Comparison of ENCODE assay signal across 20 cellular contexts in genomic region chr3:22621205-22621809, GRCh38.
"Had no signal": no experiment of that assay in that cellular context is flagged by ENCODE, and none has a peak within 500 bp of the region (broad histone marks: within the 10 kb centered on the region; RNA-seq: fewer than 3 reads in every experiment).

No MANE protein-coding gene starts in this region.

- H3K27ac Mint-ChIP-seq: activated B cell treated with CpG ODN at 0.5 μM for 24 hours; activated CD8-positive, alpha-beta T cell treated with anti-CD3 and anti-CD28 coated beads, Interleukin-2, amount 10 ng/mL, durations not matched to agents 7 days and 5 days; activated naive CD4-positive, alpha-beta T cell treated with anti-CD3 and anti-CD28 coated beads, Interleukin-2, amount 10 ng/mL, durations not matched to agents 7 days and 5 days; progenitor cell of endocrine pancreas; T-helper 2 cell treated with Interferon-gamma antibody and Interleukin-4, amounts not matched to agents 5 μg/mL and 100 μg/mL, for 36 hours had no signal

- H3K36me3 Mint-ChIP-seq: activated naive CD4-positive, alpha-beta T cell treated with anti-CD3 and anti-CD28 coated beads, Interleukin-2, amount 10 ng/mL, durations not matched to agents 7 days and 5 days had no signal

- H3K4me1 Mint-ChIP-seq: activated B cell treated with CpG ODN at 0.5 μM for 24 hours; activated naive CD4-positive, alpha-beta T cell treated with anti-CD3 and anti-CD28 coated beads, Interleukin-2, amount 10 ng/mL, durations not matched to agents 7 days and 5 days; neural crest cell had no signal

- H3K27me3 Mint-ChIP-seq: activated B cell treated with CpG ODN at 0.5 μM for 24 hours; activated naive CD4-positive, alpha-beta T cell treated with anti-CD3 and anti-CD28 coated beads, Interleukin-2, amount 10 ng/mL, durations not matched to agents 7 days and 5 days had no signal

- ATAC-seq: activated CD8-positive, alpha-beta T cell treated with anti-CD3 and anti-CD28 coated beads, Interleukin-2, amount 10 ng/mL, durations not matched to agents 7 days and 5 days; left lung; stimulated activated naive CD8-positive, alpha-beta T cell treated with anti-CD3 and anti-CD28 coated beads, Interleukin-15, Interleukin-2, amounts not matched to agents 100 U/mL and 50 U/mL, for 24 hours had no signal

- H3K4me3 Mint-ChIP-seq: activated B cell treated with CpG ODN at 0.5 μM for 24 hours; activated CD8-positive, alpha-beta T cell treated with anti-CD3 and anti-CD28 coated beads, Interleukin-2, amount 10 ng/mL, durations not matched to agents 7 days and 5 days; activated naive CD4-positive, alpha-beta T cell treated with anti-CD3 and anti-CD28 coated beads, Interleukin-2, amount 10 ng/mL, durations not matched to agents 7 days and 5 days; neural crest cell; T-helper 2 cell treated with Interferon-gamma antibody and Interleukin-4, amounts not matched to agents 5 μg/mL and 100 μg/mL, for 36 hours had no signal

- DNase-seq: activated B cell treated with CpG ODN at 0.5 μM for 24 hours; activated CD4-positive, alpha-beta T cell treated with anti-CD3 and anti-CD28 coated beads for 4 hours; activated CD8-positive, alpha-beta memory T cell treated with anti-CD3 and anti-CD28 coated beads, Interleukin-2, amount 50 U/mL, for 4 hours; activated CD8-positive, alpha-beta T cell treated with anti-CD3 and anti-CD28 coated beads, Interleukin-2, amount 10 ng/mL, durations not matched to agents 7 days and 5 days; activated effector memory CD4-positive, alpha-beta T cell treated with Interleukin-2 at 50 U/mL for 16 hours; activated naive CD4-positive, alpha-beta T cell treated with anti-CD3 and anti-CD28 coated beads, Interleukin-2, amount 10 ng/mL, durations not matched to agents 7 days and 5 days; activated T-cell treated with anti-CD3 and anti-CD28 coated beads, Interleukin-2, amount 50 U/mL, for 48 hours; aorta; brain microvascular endothelial cell; central memory CD4-positive, alpha-beta T cell; erythroblast; foreskin melanocyte; left lung; mammary epithelial cell; stimulated activated naive CD8-positive, alpha-beta T cell treated with anti-CD3 and anti-CD28 coated beads, Interleukin-15, Interleukin-2, amounts not matched to agents 100 U/mL and 50 U/mL, for 24 hours; substantia nigra; tibial artery had no signal

- H3K9me3 Mint-ChIP-seq: activated B cell treated with CpG ODN at 0.5 μM for 24 hours; T-helper 2 cell treated with Interferon-gamma antibody and Interleukin-4, amounts not matched to agents 5 μg/mL and 100 μg/mL, for 36 hours had no signal
